8 cellular contexts compared by ENCODE assay signal in the genomic region with DNA sequence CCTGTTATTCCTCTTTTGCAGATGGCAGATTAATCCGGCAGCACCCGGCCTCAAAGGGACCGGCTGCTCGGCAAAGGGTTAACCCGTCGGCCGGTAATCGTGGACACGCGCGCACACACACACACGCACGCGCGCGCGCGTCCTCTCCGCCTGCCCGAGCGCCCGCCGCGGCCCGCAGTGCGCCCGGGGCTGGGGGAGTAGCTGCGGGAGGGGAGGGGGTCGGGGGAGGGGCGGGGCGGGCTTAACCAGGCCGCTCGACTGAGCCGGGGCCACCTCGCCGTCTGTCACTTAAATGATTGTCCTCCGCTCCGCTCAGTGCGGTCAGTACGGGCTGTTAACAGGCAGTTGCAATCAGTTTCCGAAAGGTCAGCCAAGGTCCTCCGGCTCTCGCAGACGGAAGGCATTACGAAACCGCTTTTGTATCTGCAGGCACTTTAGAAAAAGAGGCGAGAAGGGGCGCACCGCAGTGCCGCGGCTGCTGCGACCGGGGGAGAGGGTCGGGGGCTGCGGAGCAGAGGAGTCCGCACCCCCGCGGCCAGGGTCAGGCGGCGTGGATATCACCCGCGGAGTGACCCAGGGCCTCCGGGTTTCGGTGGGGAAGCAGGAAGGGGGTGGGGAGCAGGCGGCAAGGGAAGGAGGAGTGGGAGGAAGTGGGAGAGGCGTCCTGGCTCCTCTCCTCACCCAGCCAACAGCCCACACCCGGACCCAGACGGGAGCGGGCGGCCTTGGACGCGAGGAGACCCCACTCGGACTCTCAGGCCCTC. TPM values are rescaled to one million over a fixed set of nuclear protein-coding genes. Genes with fewer than 3 reads are reported as not detected.
DNase-seq lines count a peak whose midpoint lies in the region; ATAC-seq and TF ChIP-seq lines count a peak whose summit lies in the region.

No MANE protein-coding gene starts in this region.

- H3K36me3 ChIP-seq in gastroesophageal sphincter (no peaks in the 10 kb centered on the region), ovary (no peaks in the 10 kb centered on the region)

- no peak overlapping the region for H3K27ac Mint-ChIP-seq in activated CD8-positive, alpha-beta T cell treated with anti-CD3 and anti-CD28 coated beads for 36 hours

- no peak for ATAC-seq in activated CD8-positive, alpha-beta T cell treated with anti-CD3 and anti-CD28 coated beads for 36 hours
- ATAC-seq in gastroesophageal sphincter: peak; percentile 23

- no peaks in the 10 kb centered on the region for H3K9me3 ChIP-seq in gastroesophageal sphincter
- H3K9me3 ChIP-seq in ovary: no peaks in the 10 kb centered on the region

- H3K27me3 ChIP-seq in gastroesophageal sphincter (no peaks in the 10 kb centered on the region), ovary (no peaks in the 10 kb centered on the region)

- peak overlapping the region; percentile 76 for H3K4me3 Mint-ChIP-seq in activated CD8-positive, alpha-beta T cell treated with anti-CD3 and anti-CD28 coated beads for 36 hours

- no peaks in the 10 kb centered on the region for H3K27me3 Mint-ChIP-seq in activated CD8-positive, alpha-beta T cell treated with anti-CD3 and anti-CD28 coated beads for 36 hours

- no peak for TF ChIP-seq CTCF in activated CD8-positive, alpha-beta T cell treated with anti-CD3 and anti-CD28 coated beads for 36 hours (IDR thresholded peaks at IDR 0.05)
- TF ChIP-seq CTCF in gastroesophageal sphincter (IDR thresholded peaks at IDR 0.05) (no peak), ovary (IDR thresholded peaks at IDR 0.05) (no peak)

- POLR2A ChIA-PET in activated CD8-positive, alpha-beta T cell treated with anti-CD3 and anti-CD28 coated beads for 36 hours (lab: Charles Lee): interaction anchor here (2.2 kb wide), 1 partner anchor 50 kb away, joined by 10 read pairs; no protein-coding TSS in a partner anchor

- whole genome bisulfite sequencing in gastroesophageal sphincter (ENCODE audit: low coverage in 1 of 2), 2 donors: 0% methylated on average over 2 of the region's 73 CpGs; no CpG with 5 or more reads in 1 of the 2 donors
- WGBS in ovary, 3 donors: 2 to 10% (median 2%) methylated on average over 58 to 73 of the region's 73 CpGs

- TF ChIP-seq EP300 in gastroesophageal sphincter (IDR thresholded peaks at IDR 0.05) (no peak), ovary (IDR thresholded peaks at IDR 0.05) (no peak)

- CTCF ChIA-PET in activated CD8-positive, alpha-beta T cell treated with anti-CD3 and anti-CD28 coated beads for 36 hours (lab: Charles Lee): no interaction called here

- DNase-seq in NCI-H1436 (lab: John Stamatoyannopoulos, UW) (peak; percentile 28), NCI-H1436 treated with DMSO at 0.1 percent for 48 hours (lab: John Stamatoyannopoulos, UW) (no peak), NCI-H146 treated with DMSO at 0.1 percent for 48 hours (lab: John Stamatoyannopoulos, UW; ENCODE audit: unreplicated experiment) (peak; percentile 51), ovary (peak; percentile 77 to 87 (median 82)), T-helper 9 cell (no peak), T1000 (lab: John Stamatoyannopoulos, UW) (no peak)
- no peak for DNase-seq in activated CD8-positive, alpha-beta T cell treated with anti-CD3 and anti-CD28 coated beads for 36 hours

- peaks cover 0 to 44% (median 5%) of the 10 kb centered on the region in 3 donors for H3K4me1 ChIP-seq in gastroesophageal sphincter
- no peaks in the 10 kb centered on the region for H3K4me1 ChIP-seq in ovary (ENCODE audit: insufficient read depth)

- TF ChIP-seq POLR2A in gastroesophageal sphincter (IDR thresholded peaks at IDR 0.05) (no peak), ovary (IDR thresholded peaks at IDR 0.05) (peak; percentile 50)

- H3K27ac ChIP-seq in gastroesophageal sphincter (peak overlapping the region in 3 of 4 donors; percentile 57 to 76 (median 74)), ovary (peak overlapping the region in 1 of 2 donors; percentile 86)

- no peaks in the 10 kb centered on the region for H3K9me3 Mint-ChIP-seq in activated CD8-positive, alpha-beta T cell treated with anti-CD3 and anti-CD28 coated beads for 36 hours

- peaks cover 14% of the 10 kb centered on the region for H3K4me1 Mint-ChIP-seq in activated CD8-positive, alpha-beta T cell treated with anti-CD3 and anti-CD28 coated beads for 36 hours (ENCODE audit: low read depth)

- H3K36me3 Mint-ChIP-seq in activated CD8-positive, alpha-beta T cell treated with anti-CD3 and anti-CD28 coated beads for 36 hours (ENCODE audit: low read depth): no peaks in the 10 kb centered on the region

- intact Hi-C loops in activated CD8-positive, alpha-beta T cell treated with anti-CD3 and anti-CD28 coated beads for 36 hours (cut with micrococcal nuclease): loop anchor here (5.0 kb wide), 2 partner anchors 58 to 338 kb away; partner anchors contain the start of gene BCOR
- intact Hi-C loops in ovary (cut with DNase I): loop anchor here (5.0 to 10.0 kb wide), 5 partner anchors 48 to 430 kb away; no protein-coding TSS in a partner anchor

- H3K4me3 ChIP-seq in gastroesophageal sphincter (peak overlapping the region; percentile 31 to 54), ovary (peak overlapping the region; percentile 37)

RNA-seq across cellular contexts. Expression of gene BCOR, which starts 57.3 kb away (rescaled TPM):
- 10 to 100 TPM; 38.3 to 39.6 TPM for total RNA-seq in activated CD8-positive, alpha-beta T cell treated with anti-CD3 and anti-CD28 coated beads for 36 hours
- total RNA-seq in gastroesophageal sphincter: 10 to 100 TPM; 18.4 to 27.4 (median 21.4) TPM
- 10 to 100 TPM; 25.0 to 57.2 (median 43.2) TPM for total RNA-seq in ovary
- 10 to 100 TPM; 17.7 to 22.0 TPM for polyA plus RNA-seq in ovary

Comparison
In these comparisons a context has a peak if more than half of its experiments do, and no peak if none do; other contexts are left out.
1. DNase-seq: peak in NCI-H1436 (single experiment), NCI-H146 treated with DMSO at 0.1 percent for 48 hours (single experiment) and ovary (5 of 5); none in NCI-H1436 treated with DMSO at 0.1 percent for 48 hours (single experiment), activated CD8-positive, alpha-beta T cell treated with anti-CD3 and anti-CD28 coated beads for 36 hours (single experiment), T-helper 9 cell (single experiment) and T1000 (single experiment).